Comparison of ENCODE assay signal across 30 cellular contexts in the genomic region with DNA sequence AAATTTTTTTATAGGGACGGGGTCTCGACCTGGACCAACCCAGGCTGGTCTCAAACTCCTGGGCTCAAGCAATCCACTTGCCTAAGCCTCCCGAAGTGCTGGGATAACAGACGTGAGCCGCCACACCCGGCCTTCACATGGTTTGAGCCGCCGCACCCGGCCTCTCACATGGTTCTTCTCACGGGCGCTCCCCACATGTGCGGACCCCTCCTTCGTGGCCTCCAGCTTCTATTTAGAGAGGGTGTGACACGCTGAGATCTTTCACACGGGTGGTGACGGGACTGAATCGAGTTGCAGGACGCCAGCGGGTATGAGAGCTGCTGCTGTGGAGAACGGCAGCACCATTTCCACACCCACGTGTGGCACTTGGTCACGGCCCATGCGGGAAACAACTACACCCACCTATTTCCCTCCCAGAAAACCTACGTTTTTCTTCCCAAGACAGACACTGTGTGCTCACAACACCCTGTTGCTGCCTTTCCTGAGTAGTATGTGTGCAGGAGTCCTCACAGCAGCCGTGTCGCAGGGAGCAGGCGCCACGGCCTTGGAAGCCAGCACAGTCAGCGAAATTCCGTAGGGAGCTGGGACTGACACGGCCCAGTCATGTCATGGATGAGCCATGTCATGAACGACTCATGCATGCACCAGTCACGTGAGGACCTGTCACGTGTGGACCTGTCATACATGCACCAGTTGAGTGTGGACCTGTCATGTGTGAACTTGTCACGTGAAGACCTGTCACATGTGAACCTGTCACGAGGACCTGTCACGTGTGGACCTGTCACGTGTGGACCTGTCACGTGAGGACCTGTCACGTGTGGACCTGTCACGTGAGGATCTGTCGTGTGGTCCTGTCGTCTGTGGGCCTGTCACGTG.
"Had no signal": no experiment of that assay in that cellular context is flagged by ENCODE, and none has a peak within 500 bp of the region (broad histone marks: within the 10 kb centered on the region; RNA-seq: fewer than 3 reads in every experiment).

No MANE protein-coding gene starts in this region.

- FAIRE-seq: frontal cortex, small intestine, TTC549 had no signal

- H3K4me1 Mint-ChIP-seq: activated naive CD4-positive, alpha-beta T cell treated with anti-CD3 and anti-CD28 coated beads, Interleukin-2, amount 10 ng/mL, durations not matched to agents 7 days and 5 days; activated naive CD8-positive, alpha-beta T cell treated with anti-CD3 and anti-CD28 coated beads, Interleukin-2, amount 10 ng/mL, durations not matched to agents 7 days and 5 days had no signal

- H3K27ac Mint-ChIP-seq: activated naive CD4-positive, alpha-beta T cell treated with anti-CD3 and anti-CD28 coated beads, Interleukin-2, amount 10 ng/mL, durations not matched to agents 7 days and 5 days; activated naive CD8-positive, alpha-beta T cell treated with anti-CD3 and anti-CD28 coated beads, Interleukin-2, amount 10 ng/mL, durations not matched to agents 7 days and 5 days; natural killer cell treated with Interleukin-12 subunit alpha and Interleukin-12 subunit beta and Interleukin-15 and Interleukin-18, amount 100 ng/mL, for 72 hours; stimulated activated naive B cell treated with anti-CD40 and anti-IgM and Interleukin-4, amounts not matched to agents 10 μg/mL and 1 μg/mL and 100 μg/mL, for 72 hours; T-helper 1 cell treated with Interleukin-12 subunit alpha and Interleukin-12 subunit beta and Interleukin-4 antibody, amounts not matched to agents 30 μg/mL and 1 μg/mL, for 36 hours had no signal

- H3K36me3 Mint-ChIP-seq: activated naive CD4-positive, alpha-beta T cell treated with anti-CD3 and anti-CD28 coated beads, Interleukin-2, amount 10 ng/mL, durations not matched to agents 7 days and 5 days; activated naive CD8-positive, alpha-beta T cell treated with anti-CD3 and anti-CD28 coated beads, Interleukin-2, amount 10 ng/mL, durations not matched to agents 7 days and 5 days; brain; natural killer cell treated with Interleukin-12 subunit alpha and Interleukin-12 subunit beta and Interleukin-15 and Interleukin-18, amount 100 ng/mL, for 72 hours; stimulated activated naive B cell treated with anti-CD40 and anti-IgM and Interleukin-4, amounts not matched to agents 10 μg/mL and 1 μg/mL and 100 μg/mL, for 72 hours had no signal

- H3K36me3 ChIP-seq: ascending aorta, cardiac muscle cell, left lung, sigmoid colon, stomach, thyroid gland, upper lobe of left lung had no signal

- H3K4me3 ChIP-seq: ascending aorta, cardiac muscle cell, coronary artery, dorsolateral prefrontal cortex, left lung, lung, mucosa of descending colon, sigmoid colon, stomach, thyroid gland, upper lobe of left lung had no signal

- H3K27me3 ChIP-seq: ascending aorta, cardiac muscle cell, thyroid gland, upper lobe of left lung had no signal

- H3K27me3 Mint-ChIP-seq: activated naive CD4-positive, alpha-beta T cell treated with anti-CD3 and anti-CD28 coated beads, Interleukin-2, amount 10 ng/mL, durations not matched to agents 7 days and 5 days; activated naive CD8-positive, alpha-beta T cell treated with anti-CD3 and anti-CD28 coated beads, Interleukin-2, amount 10 ng/mL, durations not matched to agents 7 days and 5 days; natural killer cell treated with Interleukin-12 subunit alpha and Interleukin-12 subunit beta and Interleukin-15 and Interleukin-18, amount 100 ng/mL, for 72 hours had no signal

- H3K4me1 ChIP-seq: ascending aorta, left lung, thyroid gland had no signal

- H3K4me3 Mint-ChIP-seq: activated naive CD4-positive, alpha-beta T cell treated with anti-CD3 and anti-CD28 coated beads, Interleukin-2, amount 10 ng/mL, durations not matched to agents 7 days and 5 days; activated naive CD8-positive, alpha-beta T cell treated with anti-CD3 and anti-CD28 coated beads, Interleukin-2, amount 10 ng/mL, durations not matched to agents 7 days and 5 days; brain; natural killer cell treated with Interleukin-12 subunit alpha and Interleukin-12 subunit beta and Interleukin-15 and Interleukin-18, amount 100 ng/mL, for 72 hours; stimulated activated naive B cell treated with anti-CD40 and anti-IgM and Interleukin-4, amounts not matched to agents 10 μg/mL and 1 μg/mL and 100 μg/mL, for 72 hours; T-helper 1 cell treated with Interleukin-12 subunit alpha and Interleukin-12 subunit beta and Interleukin-4 antibody, amounts not matched to agents 30 μg/mL and 1 μg/mL, for 36 hours had no signal

- H3K9me3 Mint-ChIP-seq: natural killer cell treated with Interleukin-12 subunit alpha and Interleukin-12 subunit beta and Interleukin-15 and Interleukin-18, amount 100 ng/mL, for 72 hours; stimulated activated naive B cell treated with anti-CD40 and anti-IgM and Interleukin-4, amounts not matched to agents 10 μg/mL and 1 μg/mL and 100 μg/mL, for 72 hours had no signal

- H3K27ac ChIP-seq: ascending aorta, cardiac muscle cell, coronary artery, dorsolateral prefrontal cortex, left lung, sigmoid colon, stomach, thyroid gland, upper lobe of left lung, VCaP had no signal

- DNase-seq: activated CD4-positive, alpha-beta T cell treated with anti-CD3 and anti-CD28 coated beads for 48 hours; activated CD4-positive, alpha-beta T cell treated with anti-CD3 and anti-CD28 coated beads, Interleukin-2, amount 50 U/mL, for 48 hours; activated CD8-positive, alpha-beta memory T cell treated with anti-CD3 and anti-CD28 coated beads for 24 hours; activated effector memory CD4-positive, alpha-beta T cell treated with Interleukin-2 at 50 U/mL for 16 hours; activated naive CD4-positive, alpha-beta T cell treated with anti-CD3 and anti-CD28 coated beads, Interleukin-2, amount 10 ng/mL, durations not matched to agents 7 days and 5 days; activated naive CD8-positive, alpha-beta T cell treated with anti-CD3 and anti-CD28 coated beads, Interleukin-2, amount 10 ng/mL, durations not matched to agents 7 days and 5 days; dorsolateral prefrontal cortex; effector memory CD4-positive, alpha-beta T cell; kidney glomerular epithelial cell; mucosa of descending colon; sigmoid colon; small intestine; stimulated activated CD4-positive, alpha-beta T cell treated with anti-CD3 and anti-CD28 coated beads, Interleukin-4, amount 100 ng/mL, for 4 hours; stimulated activated CD8-positive, alpha-beta memory T cell treated with anti-CD3 and anti-CD28 coated beads, Interleukin-4, amount 100 ng/mL, for 48 hours; stimulated activated naive B cell treated with anti-CD40 and anti-IgM and Interleukin-4, amounts not matched to agents 10 μg/mL and 1 μg/mL and 100 μg/mL, for 72 hours; stomach; T-helper 9 cell; thyroid gland had no signal

- H3K9me3 ChIP-seq: ascending aorta, left lung, mucosa of descending colon, sigmoid colon, stomach, thyroid gland, upper lobe of left lung had no signal
